ENCODE assay signal across 8 cellular contexts in genomic region chr22:29308148-29308790, GRCh38. TPM values are rescaled to one million over a fixed set of nuclear protein-coding genes. Genes with fewer than 3 reads are reported as not detected.
DNase-seq lines count a peak whose midpoint lies in the region; ATAC-seq and TF ChIP-seq lines count a peak whose summit lies in the region.

No MANE protein-coding gene starts in this region.

- H3K79me2 ChIP-seq in smooth muscle cell (ENCODE audit: low read depth) = peaks cover 8% of the 10 kb centered on the region

- intact Hi-C loops in left ventricle myocardium inferior (cut with micrococcal nuclease) = no loop called here

- no peak overlapping the region for H2AFZ ChIP-seq in smooth muscle cell (ENCODE audit: low read depth)

- H3K36me3 ChIP-seq in left ventricle myocardium inferior (no peaks in the 10 kb centered on the region), smooth muscle cell (ENCODE audit: low read depth) (no peaks in the 10 kb centered on the region)

- peaks cover 9% of the 10 kb centered on the region for H4K20me1 ChIP-seq in smooth muscle cell (ENCODE audit: low read depth)

- 96% methylated on average over 41 of the region's 50 CpGs for WGBS in smooth muscle cell (ENCODE audit: low lambda C conversion rate)

- no peak for ATAC-seq in WTC11
- ATAC-seq in GM18505 (IDR thresholded peaks at IDR 0.05; ENCODE audit: unreplicated experiment) = no peak
- ATAC-seq in GM19328 (IDR thresholded peaks at IDR 0.05; ENCODE audit: unreplicated experiment) = no peak
- no peak for ATAC-seq in GM18511 (IDR thresholded peaks at IDR 0.05; ENCODE audit: unreplicated experiment)

- CTCF ChIA-PET in WTC11 (lab: Charles Lee) = interaction anchor here (1.1 kb wide), 1 partner anchor 106 kb away, joined by 3 read pairs; no protein-coding TSS in a partner anchor

- peaks cover under 1% of the 10 kb centered on the region for H3K27me3 ChIP-seq in left ventricle myocardium inferior (ENCODE audit: low read depth)
- peaks cover 4% of the 10 kb centered on the region for H3K27me3 ChIP-seq in smooth muscle cell (ENCODE audit: low read depth)

- TF ChIP-seq POLR2A in GM18505 (IDR thresholded peaks at IDR 0.05; ENCODE audit: borderline replicate concordance, extremely low read depth, insufficient read depth, insufficient read length) = no peak

- peaks cover 78% of the 10 kb centered on the region for H3K4me1 ChIP-seq in left ventricle myocardium inferior
- H3K4me1 ChIP-seq in smooth muscle cell (ENCODE audit: low read depth) = peaks cover 7% of the 10 kb centered on the region

- no peaks in the 10 kb centered on the region for H3K9me3 ChIP-seq in left ventricle myocardium inferior (replicated peaks)
- H3K9me3 ChIP-seq in smooth muscle cell (replicated peaks; ENCODE audit: low read depth) = no peaks in the 10 kb centered on the region

- H3K4me3 ChIP-seq in left ventricle myocardium inferior (peak overlapping the region; percentile 94), smooth muscle cell (no peak overlapping the region)

- TF ChIP-seq CTCF in GM20000 (IDR thresholded peaks at IDR 0.05; ENCODE audit: extremely low read depth, missing control alignments) (no peak), WTC11 (IDR thresholded peaks at IDR 0.05) (no peak), left ventricle myocardium inferior (IDR thresholded peaks at IDR 0.05; ENCODE audit: borderline replicate concordance) (no peak), smooth muscle cell (IDR thresholded peaks at IDR 0.05; ENCODE audit: borderline replicate concordance, insufficient read depth, poor library complexity, severe bottlenecking) (no peak)

- POLR2A ChIA-PET in WTC11 (lab: Charles Lee) = no interaction called here

- DNase-seq in GM20000 (ENCODE audit: low spot score) = peak; percentile 26
- no peak for DNase-seq in WTC11 (ENCODE audit: low spot score)
- no peak for DNase-seq in left ventricle myocardium inferior
- no peak for DNase-seq in smooth muscle cell (lab: John Stamatoyannopoulos, UW; ENCODE audit: unreplicated experiment)
- DNase-seq in NCI-H1092 treated with DMSO at 0.1 percent for 48 hours (lab: John Stamatoyannopoulos, UW) = no peak

- H3K4me2 ChIP-seq in smooth muscle cell = peak overlapping the region; percentile 89

- no peak overlapping the region for H3K9ac ChIP-seq in smooth muscle cell (ENCODE audit: low read depth)

- peak overlapping the region; percentile 84; the same call in 1 of the 2 replicates for H3K4me3 Mint-ChIP-seq in WTC11

- peaks cover 16% of the 10 kb centered on the region for H3K27me3 Mint-ChIP-seq in WTC11 (ENCODE audit: low read depth)

- H3K27ac Mint-ChIP-seq in WTC11 = no peak overlapping the region

- peaks cover 23% of the 10 kb centered on the region for H3K4me1 Mint-ChIP-seq in WTC11

- no peaks in the 10 kb centered on the region for H3F3A ChIP-seq in smooth muscle cell (ENCODE audit: low read depth)

- H3K36me3 Mint-ChIP-seq in WTC11 = no peaks in the 10 kb centered on the region

- H3K27ac ChIP-seq in left ventricle myocardium inferior (replicated peaks) (peak overlapping the region; percentile 97), smooth muscle cell (ENCODE audit: low read depth) (no peak overlapping the region)

- no peaks in the 10 kb centered on the region for H3K9me3 Mint-ChIP-seq in WTC11

TF ChIP-seq in WTC11, 78 proteins besides CTCF, POLR2A, EP300 and RAD21:
- 0 out of 2 replicates have a peak, but pooled peaks have one; percentile 22 for TF ChIP-seq TCF7 (CRISPR knock-in tag; IDR thresholded peaks at IDR 0.05; ENCODE audit: low read depth)
- no peak for TF ChIP-seq ERG (CRISPR knock-in tag; IDR thresholded peaks at IDR 0.05)
- TF ChIP-seq ATF2 (CRISPR knock-in tag; IDR thresholded peaks at IDR 0.05; ENCODE audit: borderline replicate concordance, low read depth) = 0 out of 2 replicates have a peak, but pooled peaks have one; percentile 29
TF ChIP-seq in WTC11: peak in this region for 2.

RNA-seq across cellular contexts. Expression of gene GAS2L1, which starts 1.8 kb away (rescaled TPM):
- total RNA-seq in WTC11 (2021) (15.3 to 19.9 TPM (median 15.6 TPM) in 3 replicates), left ventricle myocardium inferior (22.4 TPM), smooth muscle cell (7.8 TPM in 2 replicates)
- polyA plus RNA-seq in smooth muscle cell = 31.7 and 35.8 TPM in 2 replicates

RNA-seq across cellular contexts. Expression of gene RASL10A, which starts 7.2 kb away (rescaled TPM):
- total RNA-seq in WTC11 (2021) (1.1 to 1.6 TPM (median 1.6 TPM) in 3 replicates), left ventricle myocardium inferior (1.4 TPM), smooth muscle cell (not detected in 2 replicates)
- polyA plus RNA-seq in smooth muscle cell = not detected in 2 replicates

RNA-seq across cellular contexts. Expression of gene EWSR1, which starts 40.2 kb away (rescaled TPM):
- total RNA-seq in WTC11 (2021) (377 to 400 TPM (median 384 TPM) in 3 replicates), left ventricle myocardium inferior (122 TPM), smooth muscle cell (146 and 197 TPM in 2 replicates)
- 164 and 226 TPM in 2 replicates for polyA plus RNA-seq in smooth muscle cell

RNA-seq across cellular contexts. Expression of gene RHBDD3, which starts 40.5 kb away (rescaled TPM):
- total RNA-seq in WTC11 (2021) (69.6 to 78.2 TPM (median 77.9 TPM) in 3 replicates), left ventricle myocardium inferior (15.0 TPM), smooth muscle cell (11.7 and 16.5 TPM in 2 replicates)
- 39.1 and 40.2 TPM in 2 replicates for polyA plus RNA-seq in smooth muscle cell
